ENCODE assay signal across 8 cellular contexts in genomic region chr2:55923091-55923977, GRCh38. TPM values are rescaled to one million over a fixed set of nuclear protein-coding genes. Genes with fewer than 3 reads are reported as not detected.
DNase-seq lines count a peak whose midpoint lies in the region; ATAC-seq and TF ChIP-seq lines count a peak whose summit lies in the region.

EFEMP1 (minus strand) TSS chr2:55923782; CDS start chr2:55922440, 1,342 bp downstream.

- peak within 1 kb of the TSS; percentile 96 for H3K4me3 ChIP-seq in BJ (ENCODE audit: low read depth, low read length)

- POLR2A ChIA-PET in BJ (lab: Charles Lee): interaction anchor here (0.6 to 1.1 kb wide), 2 partner anchors 79 to 162 kb away, joined by 3 read pairs; no protein-coding TSS in a partner anchor

- peak within 1 kb of the TSS; percentile 37 to 51 for H3K4me3 Mint-ChIP-seq in stimulated activated naive CD8-positive, alpha-beta T cell treated with anti-CD3 and anti-CD28 coated beads, Interleukin-15, amount 100 ng/mL, for 72 hours

- peaks cover 6% of the 10 kb centered on the region; the same call in 1 of the 2 replicates for H3K27me3 ChIP-seq in BJ (ENCODE audit: control insufficient read depth, insufficient read depth, low read length)

- no peak for TF ChIP-seq CTCF in BJ (IDR thresholded peaks at IDR 0.05; ENCODE audit: insufficient read depth, low read depth, low read length)

- H3K9me3 Mint-ChIP-seq in stimulated activated naive CD8-positive, alpha-beta T cell treated with anti-CD3 and anti-CD28 coated beads, Interleukin-15, amount 100 ng/mL, for 72 hours: no peaks in the 10 kb centered on the region

- peak; percentile 57 for ATAC-seq in GM21723 (IDR thresholded peaks at IDR 0.05; ENCODE audit: unreplicated experiment)
- peak; percentile 50 for ATAC-seq in stimulated activated naive CD8-positive, alpha-beta T cell treated with anti-CD3 and anti-CD28 coated beads, Interleukin-15, amount 100 ng/mL, for 72 hours

- peaks cover 51% of the 10 kb centered on the region for H3K27me3 Mint-ChIP-seq in stimulated activated naive CD8-positive, alpha-beta T cell treated with anti-CD3 and anti-CD28 coated beads, Interleukin-15, amount 100 ng/mL, for 72 hours

- CTCF ChIA-PET in BJ (lab: Yijun Ruan, JAX): interaction anchor here (0.6 to 1.3 kb wide), 2 partner anchors 83 to 152 kb away, joined by 3 to 8 read pairs; no protein-coding TSS in a partner anchor

- peaks cover 4% of the 10 kb centered on the region; the same call in 1 of the 2 replicates for H3K36me3 ChIP-seq in BJ (ENCODE audit: control insufficient read depth, insufficient read depth, low read length)

- no peak within 1 kb of the TSS for H3K27ac Mint-ChIP-seq in stimulated activated naive CD8-positive, alpha-beta T cell treated with anti-CD3 and anti-CD28 coated beads, Interleukin-15, amount 100 ng/mL, for 72 hours

- DNase-seq in BJ (ENCODE audit: low read depth) (no peak), NCI-H226 (peak; percentile 62), caudate nucleus (lab: John Stamatoyannopoulos, UW) (peak in 44 of 61 donors; percentile 5 to 65 (median 24)), kidney tubule cell (ENCODE audit: low spot score) (peak; percentile 68), GDM1 (lab: John Stamatoyannopoulos, UW) (no peak), AML-193 (lab: John Stamatoyannopoulos, UW) (no peak)
- peak; percentile 9 for DNase-seq in stimulated activated naive CD8-positive, alpha-beta T cell treated with anti-CD3 and anti-CD28 coated beads, Interleukin-15, amount 100 ng/mL, for 72 hours

- peaks cover 13% of the 10 kb centered on the region for H3K4me1 Mint-ChIP-seq in stimulated activated naive CD8-positive, alpha-beta T cell treated with anti-CD3 and anti-CD28 coated beads, Interleukin-15, amount 100 ng/mL, for 72 hours

- H3K27ac ChIP-seq in caudate nucleus (ENCODE audit: low read depth, low read length): peak within 1 kb of the TSS; percentile 72

RNA-seq across cellular contexts. Expression of gene EFEMP1, which starts in this region (rescaled TPM):
- 1,148 and 1,200 TPM in 2 replicates for polyA plus RNA-seq in BJ (2011; rRNA removed)
- polyA minus RNA-seq in BJ (2011; rRNA and poly(A)+ RNA removed): 400 and 601 TPM in 2 replicates

Comparison
In these comparisons a context has a peak if more than half of its experiments do, and no peak if none do; other contexts are left out.
1. DNase-seq: peak in NCI-H226 (single experiment), caudate nucleus (44 of 61), kidney tubule cell (single experiment) and stimulated activated naive CD8-positive, alpha-beta T cell treated with anti-CD3 and anti-CD28 coated beads, Interleukin-15, amount 100 ng/mL, for 72 hours (2 of 2); none in BJ (single experiment), GDM1 (single experiment) and AML-193 (0 of 2).